1 cellular context compared by ENCODE assay signal in genomic region chr10:119893845-119894427, GRCh38.
TF ChIP-seq lines count a peak whose summit lies in the region.

No MANE protein-coding gene starts in this region.

TF ChIP-seq in GM23338, 12 proteins besides CTCF, POLR2A, EP300 and RAD21 (continued from another document):
- no peak for TF ChIP-seq ZNF462 (CRISPR knock-in tag; IDR thresholded peaks at IDR 0.05)
- no peak for TF ChIP-seq ZNF114 (CRISPR knock-in tag; IDR thresholded peaks at IDR 0.05)
- TF ChIP-seq NANOG (IDR thresholded peaks at IDR 0.05; ENCODE audit: borderline replicate concordance): no peak
- no peak for TF ChIP-seq REST (IDR thresholded peaks at IDR 0.05; ENCODE audit: unreplicated experiment)
- TF ChIP-seq ETS1 (IDR thresholded peaks at IDR 0.05): no peak
- no peak for TF ChIP-seq JUNB (IDR thresholded peaks at IDR 0.05; ENCODE audit: unreplicated experiment)
- TF ChIP-seq EZH2phosphoT487 (IDR thresholded peaks at IDR 0.05; ENCODE audit: unreplicated experiment): no peak
- TF ChIP-seq EZH2 (IDR thresholded peaks at IDR 0.05; ENCODE audit: low read depth, unreplicated experiment): no peak
